ENCODE assay signal across 10 cellular contexts in genomic region chr22:21755855-21756284, GRCh38.
DNase-seq lines count a peak whose midpoint lies in the region; ATAC-seq lines count a peak whose summit lies in the region.
"Had no signal": no experiment of that assay in that cellular context is flagged by ENCODE, and none has a peak within 500 bp of the region (broad histone marks: within the 10 kb centered on the region; RNA-seq: fewer than 3 reads in every experiment).

No MANE protein-coding gene starts in this region.

- H3K4me1 ChIP-seq in BLaER1: peaks cover 55% of the 10 kb centered on the region

- ATAC-seq in HG02610 (IDR thresholded peaks at IDR 0.05; ENCODE audit: unreplicated experiment) (peak; percentile 55), HG03432 (IDR thresholded peaks at IDR 0.05; ENCODE audit: unreplicated experiment) (no peak), GM18868 (IDR thresholded peaks at IDR 0.05; ENCODE audit: unreplicated experiment) (no peak)

- peak overlapping the region; percentile 76 for H3K9ac ChIP-seq in BLaER1

- H3K27ac ChIP-seq in BLaER1: peak overlapping the region; percentile 78
- peak overlapping the region; percentile 24 for H3K27ac ChIP-seq in angular gyrus (ENCODE audit: low read depth, low read length)
- peak overlapping the region; percentile 65 for H3K27ac ChIP-seq in layer of hippocampus (ENCODE audit: low read depth, low read length)

- H3K27me3 ChIP-seq in BLaER1: no peaks in the 10 kb centered on the region
- no peaks in the 10 kb centered on the region for H3K27me3 ChIP-seq in layer of hippocampus (ENCODE audit: control insufficient read depth, insufficient read depth, low read length)

- H3K36me3 ChIP-seq in BLaER1: peaks cover 35% of the 10 kb centered on the region

- H3K4me2 ChIP-seq in BLaER1: peak overlapping the region; percentile 85

- H4K20me1 ChIP-seq in BLaER1: no peaks in the 10 kb centered on the region

- H3K9me3 ChIP-seq in BLaER1: no peaks in the 10 kb centered on the region

- no peak for DNase-seq in cerebellar nuclear complex (lab: John Stamatoyannopoulos, UW)
- DNase-seq in midbrain (lab: John Stamatoyannopoulos, UW): no peak
- DNase-seq: NCI-H2171 treated with DMSO at 0.1 percent for 48 hours; stimulated activated CD4-positive, alpha-beta T cell treated with anti-CD3 and anti-CD28 coated beads, Interleukin-2, amount 100 ng/mL, for 48 hours had no signal

- H3K4me3 ChIP-seq in BLaER1: no peak overlapping the region

Comparison
In these comparisons a context has a peak if more than half of its experiments do, and no peak if none do; other contexts are left out.
1. H3K27ac ChIP-seq: peak in every context shown above with its lines; median percentile 78 in BLaER1; 65 in layer of hippocampus; 24 in angular gyrus.